19 cellular contexts compared by ENCODE assay signal in genomic region chr12:119791453-119791852, GRCh38.
"Had no signal": no experiment of that assay in that cellular context is flagged by ENCODE, and none has a peak within 500 bp of the region (broad histone marks: within the 10 kb centered on the region; RNA-seq: fewer than 3 reads in every experiment).

No MANE protein-coding gene starts in this region.

- H3K9me3 ChIP-seq: MG63, SK-N-SH had no signal

- FAIRE-seq: RCC 7860 had no signal

- H3K4me3 ChIP-seq: MG63 had no signal

- H3K9ac ChIP-seq: SK-N-SH had no signal

- H3K27me3 ChIP-seq: MG63 had no signal

- H3K36me3 ChIP-seq: MG63 had no signal

- H3K4me2 ChIP-seq: SK-N-SH had no signal

- DNase-seq: Karpas-422, KG1, MG63, NCI-H1092, NCI-H1105 treated with DMSO at 0.1 percent for 48 hours, NCI-H1417 treated with DMSO at 0.1 percent for 48 hours, NCI-H146, NCI-H1694 treated with DMSO at 0.1 percent for 48 hours, NCI-H1930, NCI-H2081, NCI-H2107, NCI-H2227 treated with DMSO at 0.1 percent for 48 hours, NCI-H524, NCI-H526 treated with DMSO at 0.1 percent for 48 hours, NCI-H748 treated with DMSO at 0.1 percent for 48 hours, RPMI8226, SHP77, SK-N-SH had no signal
